33 cellular contexts compared by ENCODE assay signal in the genomic region with DNA sequence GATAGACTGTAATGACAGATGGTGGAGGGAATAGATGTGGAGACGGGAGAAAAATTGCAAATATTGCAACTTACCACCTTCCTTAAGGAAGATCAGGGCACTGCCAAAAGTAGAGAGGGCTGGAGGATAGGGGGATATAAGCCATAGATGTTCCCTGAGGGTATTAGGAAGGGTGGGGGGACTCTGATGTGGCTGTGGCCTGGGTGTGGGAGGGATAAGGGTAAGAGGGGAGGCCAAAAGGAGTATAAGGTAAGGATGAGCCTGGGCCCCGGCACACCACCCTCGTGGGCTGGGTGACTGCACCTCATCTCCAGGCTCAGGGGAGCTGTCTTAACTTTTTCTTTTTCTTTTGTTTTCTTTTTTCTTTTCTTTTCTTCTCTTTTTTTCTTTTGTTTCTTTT.
"Had no signal": no experiment of that assay in that cellular context is flagged by ENCODE, and none has a peak within 500 bp of the region (broad histone marks: within the 10 kb centered on the region; RNA-seq: fewer than 3 reads in every experiment).

No MANE protein-coding gene starts in this region.

- H3K27ac Mint-ChIP-seq: activated B cell treated with CpG ODN at 0.5 μM for 24 hours; activated CD4-positive, alpha-beta memory T cell treated with anti-CD3 and anti-CD28 coated beads, Interleukin-2, amount 10 ng/mL, durations not matched to agents 7 days and 5 days; activated naive CD4-positive, alpha-beta T cell treated with anti-CD3 and anti-CD28 coated beads for 36 hours; activated naive CD4-positive, alpha-beta T cell treated with anti-CD3 and anti-CD28 coated beads, Interleukin-2, amount 50 U/mL, for 24 hours; activated naive CD8-positive, alpha-beta T cell treated with anti-CD3 and anti-CD28 coated beads for 36 hours; activated naive CD8-positive, alpha-beta T cell treated with anti-CD3 and anti-CD28 coated beads, Interleukin-2, amount 50 U/mL, for 24 hours; activated T-helper 1 cell treated with anti-CD3 and anti-CD28 coated beads, Interleukin-12 subunit alpha, Interleukin-12 subunit beta, Interleukin-2, Interleukin-4 antibody, amounts not matched to agents 30 ng/mL and 10 ng/mL and 1 ng/mL, durations not matched to agents 14 hours and 24 hours and 36 hours; activated T-helper 2 cell treated with anti-CD3 and anti-CD28 coated beads, Interferon-gamma antibody, Interleukin-2, Interleukin-4, amounts not matched to agents 10 μg/mL and 5 μg/mL and 100 μg/mL, durations not matched to agents 14 hours and 24 hours and 36 hours; effector memory CD8-positive, alpha-beta T cell; T-cell; T-helper 1 cell treated with Interleukin-12 subunit alpha and Interleukin-12 subunit beta and Interleukin-4 antibody, amounts not matched to agents 30 μg/mL and 1 μg/mL, for 36 hours; T-helper 2 cell treated with Interferon-gamma antibody and Interleukin-4, amounts not matched to agents 5 μg/mL and 100 μg/mL, for 36 hours had no signal

- H3K27me3 ChIP-seq: adrenal gland, body of pancreas, esophagus squamous epithelium, gastroesophageal sphincter, heart right ventricle had no signal

- ATAC-seq: activated CD4-positive, CD25-positive, alpha-beta regulatory T cell treated with anti-CD3 and anti-CD28 coated beads, Interleukin-2, amount 50 U/mL, for 24 hours; activated naive CD8-positive, alpha-beta T cell treated with anti-CD3 and anti-CD28 coated beads, Interleukin-2, amount 50 U/mL, for 24 hours; effector memory CD8-positive, alpha-beta T cell; gastroesophageal sphincter; heart right ventricle; T-cell had no signal

- DNase-seq: activated B cell treated with CpG ODN at 0.5 μM for 24 hours; activated CD4-positive, alpha-beta memory T cell treated with anti-CD3 and anti-CD28 coated beads, Interleukin-2, amount 10 ng/mL, durations not matched to agents 7 days and 5 days; activated CD4-positive, alpha-beta T cell treated with anti-CD3 and anti-CD28 coated beads for 48 hours; activated CD8-positive, alpha-beta memory T cell treated with anti-CD3 and anti-CD28 coated beads, Interleukin-2, amount 50 U/mL, for 4 hours; activated effector memory CD4-positive, alpha-beta T cell treated with anti-CD3 and anti-CD28 coated beads, Interleukin-2, amount 50 U/mL, for 16 hours; activated naive CD4-positive, alpha-beta T cell treated with anti-CD3 and anti-CD28 coated beads for 36 hours; activated naive CD8-positive, alpha-beta T cell treated with anti-CD3 and anti-CD28 coated beads for 36 hours; activated naive CD8-positive, alpha-beta T cell treated with anti-CD3 and anti-CD28 coated beads, Interleukin-2, amount 50 U/mL, for 24 hours; activated T-cell treated with anti-CD3 and anti-CD28 coated beads, Interleukin-2, amount 50 U/mL, for 1 hour; activated T-cell treated with anti-CD3 and anti-CD28 coated beads, Interleukin-2, amount 50 U/mL, for 48 hours; amygdala; aorta; body of pancreas; caudate nucleus; cortex of kidney; dermis blood vessel endothelial cell; effector CD4-positive, alpha-beta T cell; effector memory CD8-positive, alpha-beta T cell; erythroblast; esophagus squamous epithelium; foreskin melanocyte; heart right ventricle; T-cell; T1000; WERI-Rb-1 had no signal

- H3K36me3 Mint-ChIP-seq: activated naive CD4-positive, alpha-beta T cell treated with anti-CD3 and anti-CD28 coated beads, Interleukin-2, amount 50 U/mL, for 24 hours; activated naive CD8-positive, alpha-beta T cell treated with anti-CD3 and anti-CD28 coated beads for 36 hours; T-cell had no signal

- H3K4me3 Mint-ChIP-seq: activated B cell treated with CpG ODN at 0.5 μM for 24 hours; activated CD4-positive, alpha-beta memory T cell treated with anti-CD3 and anti-CD28 coated beads, Interleukin-2, amount 10 ng/mL, durations not matched to agents 7 days and 5 days; activated naive CD4-positive, alpha-beta T cell treated with anti-CD3 and anti-CD28 coated beads for 36 hours; activated naive CD4-positive, alpha-beta T cell treated with anti-CD3 and anti-CD28 coated beads, Interleukin-2, amount 50 U/mL, for 24 hours; activated naive CD8-positive, alpha-beta T cell treated with anti-CD3 and anti-CD28 coated beads for 36 hours; activated naive CD8-positive, alpha-beta T cell treated with anti-CD3 and anti-CD28 coated beads, Interleukin-2, amount 50 U/mL, for 24 hours; activated T-helper 1 cell treated with anti-CD3 and anti-CD28 coated beads, Interleukin-12 subunit alpha, Interleukin-12 subunit beta, Interleukin-2, Interleukin-4 antibody, amounts not matched to agents 30 ng/mL and 10 ng/mL and 1 ng/mL, durations not matched to agents 14 hours and 24 hours and 36 hours; effector memory CD8-positive, alpha-beta T cell; T-cell; T-helper 1 cell treated with Interleukin-12 subunit alpha and Interleukin-12 subunit beta and Interleukin-4 antibody, amounts not matched to agents 30 μg/mL and 1 μg/mL, for 36 hours; T-helper 2 cell treated with Interferon-gamma antibody and Interleukin-4, amounts not matched to agents 5 μg/mL and 100 μg/mL, for 36 hours had no signal

- H3K9me3 Mint-ChIP-seq: activated B cell treated with CpG ODN at 0.5 μM for 24 hours; activated CD4-positive, alpha-beta memory T cell treated with anti-CD3 and anti-CD28 coated beads, Interleukin-2, amount 10 ng/mL, durations not matched to agents 7 days and 5 days; activated naive CD4-positive, alpha-beta T cell treated with anti-CD3 and anti-CD28 coated beads for 36 hours; activated naive CD4-positive, alpha-beta T cell treated with anti-CD3 and anti-CD28 coated beads, Interleukin-2, amount 50 U/mL, for 24 hours; activated naive CD8-positive, alpha-beta T cell treated with anti-CD3 and anti-CD28 coated beads for 36 hours; activated naive CD8-positive, alpha-beta T cell treated with anti-CD3 and anti-CD28 coated beads, Interleukin-2, amount 50 U/mL, for 24 hours; activated T-helper 1 cell treated with anti-CD3 and anti-CD28 coated beads, Interleukin-12 subunit alpha, Interleukin-12 subunit beta, Interleukin-2, Interleukin-4 antibody, amounts not matched to agents 30 ng/mL and 10 ng/mL and 1 ng/mL, durations not matched to agents 14 hours and 24 hours and 36 hours; activated T-helper 2 cell treated with anti-CD3 and anti-CD28 coated beads, Interferon-gamma antibody, Interleukin-2, Interleukin-4, amounts not matched to agents 10 μg/mL and 5 μg/mL and 100 μg/mL, durations not matched to agents 14 hours and 24 hours and 36 hours; effector memory CD8-positive, alpha-beta T cell; T-cell; T-helper 1 cell treated with Interleukin-12 subunit alpha and Interleukin-12 subunit beta and Interleukin-4 antibody, amounts not matched to agents 30 μg/mL and 1 μg/mL, for 36 hours; T-helper 2 cell treated with Interferon-gamma antibody and Interleukin-4, amounts not matched to agents 5 μg/mL and 100 μg/mL, for 36 hours had no signal

- H3K4me1 ChIP-seq: adrenal gland, gastroesophageal sphincter, heart right ventricle had no signal

- H3K27ac ChIP-seq: adrenal gland, esophagus squamous epithelium, gastroesophageal sphincter, heart right ventricle, WERI-Rb-1 had no signal

- H3K4me3 ChIP-seq: adrenal gland, body of pancreas, esophagus squamous epithelium, gastroesophageal sphincter, heart right ventricle had no signal

- H3K27me3 Mint-ChIP-seq: activated CD4-positive, alpha-beta memory T cell treated with anti-CD3 and anti-CD28 coated beads, Interleukin-2, amount 10 ng/mL, durations not matched to agents 7 days and 5 days; activated naive CD4-positive, alpha-beta T cell treated with anti-CD3 and anti-CD28 coated beads, Interleukin-2, amount 50 U/mL, for 24 hours; activated naive CD8-positive, alpha-beta T cell treated with anti-CD3 and anti-CD28 coated beads for 36 hours; activated naive CD8-positive, alpha-beta T cell treated with anti-CD3 and anti-CD28 coated beads, Interleukin-2, amount 50 U/mL, for 24 hours had no signal

- H3K36me3 ChIP-seq: adrenal gland, esophagus squamous epithelium, gastroesophageal sphincter, heart right ventricle, WERI-Rb-1 had no signal

- H3K9me3 ChIP-seq: adrenal gland, body of pancreas, esophagus squamous epithelium, gastroesophageal sphincter, heart right ventricle had no signal
